Comparison of ENCODE assay signal across 11 cellular contexts in genomic region chr2:173028141-173028540, GRCh38. TPM values are rescaled to one million over a fixed set of nuclear protein-coding genes. Genes with fewer than 3 reads are reported as not detected.
A peak's percentile ranks its signal among the peaks of the same experiment; 100 is the strongest.
DNase-seq lines count a peak whose midpoint lies in the region; FAIRE-seq and TF ChIP-seq lines count a peak whose summit lies in the region.
"Had no signal": no experiment of that assay in that cellular context is flagged by ENCODE, and none has a peak within 500 bp of the region (broad histone marks: within the 10 kb centered on the region; RNA-seq: fewer than 3 reads in every experiment).

No MANE protein-coding gene starts in this region.

- H3K36me3 ChIP-seq in endothelial cell of umbilical vein (ENCODE audit: control insufficient read depth in 2 of 2, extremely low read depth in 1 of 2, insufficient read depth in 2 of 2, low read length in 2 of 2), result peaks cover 0 to 3% of the 10 kb centered on the region in 2 experiments
- H3K36me3 ChIP-seq in uterus, result no peaks in the 10 kb centered on the region
- H3K36me3 ChIP-seq in A673 (ENCODE audit: insufficient read depth, low read length, poor library complexity, severe bottlenecking), result no peaks in the 10 kb centered on the region

- TF ChIP-seq POLR2A in endothelial cell of umbilical vein (IDR thresholded peaks at IDR 0.05; ENCODE audit: low read depth, low read length) (no peak), uterus (IDR thresholded peaks at IDR 0.05) (no peak)

- no peaks in the 10 kb centered on the region for H3K27me3 ChIP-seq in endothelial cell of umbilical vein (ENCODE audit: control insufficient read depth in 2 of 2, insufficient read depth in 2 of 2, low read length in 2 of 2)
- H3K27me3 ChIP-seq in uterus, result no peaks in the 10 kb centered on the region
- H3K27me3 ChIP-seq in A673 (replicated peaks; ENCODE audit: insufficient read depth, low read depth, low read length, poor library complexity), result no peaks in the 10 kb centered on the region

- POLR2A ChIA-PET in endothelial cell of umbilical vein (lab: Charles Lee), result no interaction called here
- POLR2A ChIA-PET in A673 (lab: Charles Lee; ENCODE audit: low non-redundant PET), result interaction anchor here (0.6 kb wide), 2 partner anchors 129 to 138 kb away, joined by 4 to 5 read pairs; no protein-coding TSS in a partner anchor

- peak overlapping the region; percentile 16 for H2AFZ ChIP-seq in endothelial cell of umbilical vein (ENCODE audit: low read depth, low read length)

- CTCF ChIA-PET in endothelial cell of umbilical vein (lab: Charles Lee) (interaction anchor here (0.6 to 14.3 kb wide), 43 partner anchors 9 to 1322 kb away, joined by 3 to 493 read pairs (median 6); partner anchors contain the start of gene CDCA7), A673 (lab: Charles Lee) (interaction anchor here (0.6 to 2.5 kb wide), 3 partner anchors 179 to 421 kb away, joined by 3 to 27 read pairs (median 3); no protein-coding TSS in a partner anchor)

- no peak overlapping the region for H3K4me2 ChIP-seq in endothelial cell of umbilical vein (ENCODE audit: insufficient read depth, low read length)

- intact Hi-C loops in endothelial cell of umbilical vein (cut with micrococcal nuclease) (loop anchor here (5.0 kb wide), 1 partner anchor 1314 kb away; no protein-coding TSS in a partner anchor), uterus (cut with DNase I; ENCODE audit: low total_unique reads) (loop anchor here (5.0 kb wide), 1 partner anchor 184 kb away; no protein-coding TSS in a partner anchor), A673 (cut with micrococcal nuclease; ENCODE audit: unreplicated experiment) (loop anchor here (5.0 to 10.0 kb wide), 4 partner anchors 49 to 1317 kb away; partner anchors contain the start of genes CDCA7 and MAP3K20)

- no peaks in the 10 kb centered on the region for H3K27me3 Mint-ChIP-seq in mesothelial cell of epicardium (ENCODE audit: low read depth)
- H3K27me3 Mint-ChIP-seq: stimulated activated naive CD8-positive, alpha-beta T cell treated with anti-CD3 and anti-CD28 coated beads, Interleukin-15, Interleukin-2, amounts not matched to agents 100 ng/mL and 50 ng/mL, for 24 hours had no signal

- DNase-seq in DMS 273 (lab: John Stamatoyannopoulos, UW; ENCODE audit: unreplicated experiment) (peak; percentile 62), DMS 273 treated with DMSO at 0.1 percent for 48 hours (lab: John Stamatoyannopoulos, UW) (no peak), endothelial cell of umbilical vein (ENCODE audit: low read depth, low spot score) (no peak), mesothelial cell of epicardium (ENCODE audit: low spot score in 2 of 2, unreplicated experiment in 2 of 2) (no peak), uterus (no peak), amygdala (lab: John Stamatoyannopoulos, UW) (no peak), A673 (ENCODE audit: low spot score) (no peak), NAMALWA (ENCODE audit: low spot score) (no peak)

- peaks cover 13% of the 10 kb centered on the region for H3K36me3 Mint-ChIP-seq in mesothelial cell of epicardium

- no peak for TF ChIP-seq CTCF in endothelial cell of umbilical vein (IDR thresholded peaks at IDR 0.05; ENCODE audit: extremely low read depth in 1 of 2, insufficient read depth in 1 of 2, low read depth in 1 of 2, low read length in 2 of 2)
- no peak for TF ChIP-seq CTCF in mesothelial cell of epicardium (IDR thresholded peaks at IDR 0.05; ENCODE audit: unreplicated experiment)
- no peak for TF ChIP-seq CTCF in uterus (IDR thresholded peaks at IDR 0.05)
- TF ChIP-seq CTCF in A673 (conservative IDR thresholded peaks at IDR 0.05; ENCODE audit: low read depth, low read length), result no peak

- H3K9me1 ChIP-seq in endothelial cell of umbilical vein (replicated peaks; ENCODE audit: control insufficient read depth, extremely low read depth, insufficient read depth, low read length), result no peaks in the 10 kb centered on the region

- H3K79me2 ChIP-seq in endothelial cell of umbilical vein (ENCODE audit: control insufficient read depth, insufficient read depth, low read length), result no peaks in the 10 kb centered on the region

- BruUV-seq in endothelial cell of umbilical vein (replicated peaks; lab: Mats Ljungman, UMichigan) (no TSS peak), A673 (replicated peaks; lab: Mats Ljungman, UMichigan) (no TSS peak)

- no peak overlapping the region for H3K4me3 Mint-ChIP-seq in mesothelial cell of epicardium
- H3K4me3 Mint-ChIP-seq: activated naive CD8-positive, alpha-beta T cell treated with anti-CD3 and anti-CD28 coated beads, Interleukin-2, amount 50 U/mL, for 24 hours; stimulated activated naive CD8-positive, alpha-beta T cell treated with anti-CD3 and anti-CD28 coated beads, Interleukin-15, Interleukin-2, amounts not matched to agents 100 ng/mL and 50 ng/mL, for 24 hours had no signal

- H3K9me3 ChIP-seq in endothelial cell of umbilical vein (replicated peaks; ENCODE audit: control insufficient read depth, insufficient read depth, low read length) (no peaks in the 10 kb centered on the region), uterus (no peaks in the 10 kb centered on the region), A673 (ENCODE audit: low read depth, low read length, poor library complexity, severe bottlenecking) (no peaks in the 10 kb centered on the region)

- peaks cover 21% of the 10 kb centered on the region for H3K4me1 Mint-ChIP-seq in mesothelial cell of epicardium
- H3K4me1 Mint-ChIP-seq: activated naive CD8-positive, alpha-beta T cell treated with anti-CD3 and anti-CD28 coated beads, Interleukin-2, amount 50 U/mL, for 24 hours had no signal

- FAIRE-seq in endothelial cell of umbilical vein (lab: Jason Lieb, UNC), result no peak

- H3K9ac ChIP-seq in endothelial cell of umbilical vein (replicated peaks; ENCODE audit: extremely low read depth, insufficient read depth, low read length), result no peak overlapping the region

- peaks cover 5% of the 10 kb centered on the region for H3K9me3 Mint-ChIP-seq in mesothelial cell of epicardium
- H3K9me3 Mint-ChIP-seq: activated naive CD8-positive, alpha-beta T cell treated with anti-CD3 and anti-CD28 coated beads, Interleukin-2, amount 50 U/mL, for 24 hours; stimulated activated naive CD8-positive, alpha-beta T cell treated with anti-CD3 and anti-CD28 coated beads, Interleukin-15, Interleukin-2, amounts not matched to agents 100 ng/mL and 50 ng/mL, for 24 hours had no signal

- no peak overlapping the region for H3K27ac ChIP-seq in endothelial cell of umbilical vein (ENCODE audit: insufficient read depth, low read depth, low read length)
- H3K27ac ChIP-seq in uterus, result peak overlapping the region; percentile 84 to 95
- H3K27ac ChIP-seq in A673 (ENCODE audit: low read depth, low read length, poor library complexity, severe bottlenecking), result no peak overlapping the region
- H3K27ac ChIP-seq: 22Rv1 had no signal

- dilution Hi-C loops in endothelial cell of umbilical vein (cut with MboI; ENCODE audit: extremely low pct_ligation_motif_present, low sequenced_read_pairs), result no loop called here

- H3K4me1 ChIP-seq in endothelial cell of umbilical vein (ENCODE audit: control insufficient read depth, extremely low read depth, insufficient read depth, low read length) (no peaks in the 10 kb centered on the region), uterus (no peaks in the 10 kb centered on the region), A673 (ENCODE audit: insufficient read depth, low read length, poor library complexity, severe bottlenecking) (no peaks in the 10 kb centered on the region)

- H4K20me1 ChIP-seq in endothelial cell of umbilical vein (replicated peaks; ENCODE audit: control insufficient read depth, extremely low read depth, insufficient read depth, low read length), result no peaks in the 10 kb centered on the region

- peak overlapping the region; percentile 67 for H3K27ac Mint-ChIP-seq in mesothelial cell of epicardium
- H3K27ac Mint-ChIP-seq: activated naive CD8-positive, alpha-beta T cell treated with anti-CD3 and anti-CD28 coated beads, Interleukin-2, amount 50 U/mL, for 24 hours; stimulated activated naive CD8-positive, alpha-beta T cell treated with anti-CD3 and anti-CD28 coated beads, Interleukin-15, Interleukin-2, amounts not matched to agents 100 ng/mL and 50 ng/mL, for 24 hours had no signal

- H3K4me3 ChIP-seq in endothelial cell of umbilical vein (replicated peaks in 1 of 3; ENCODE audit: insufficient read depth in 1 of 3, low read depth in 1 of 3, low read length in 3 of 3), result no peak overlapping the region
- H3K4me3 ChIP-seq in uterus, result no peak overlapping the region
- H3K4me3 ChIP-seq in A673 (ENCODE audit: low read depth, low read length, poor library complexity, severe bottlenecking), result no peak overlapping the region

TF ChIP-seq in endothelial cell of umbilical vein, 7 proteins besides CTCF, POLR2A, EP300 and RAD21:
- TF ChIP-seq FOS (IDR thresholded peaks at IDR 0.05; ENCODE audit: borderline replicate concordance, insufficient read depth, low read length) (no peak), MYC (IDR thresholded peaks at IDR 0.05; ENCODE audit: low read depth, low read length) (no peak), POLR2AphosphoS5 (IDR thresholded peaks at IDR 0.05; ENCODE audit: insufficient read depth, low read depth, low read length) (no peak), GATA2 (IDR thresholded peaks at IDR 0.05; ENCODE audit: insufficient read depth, insufficient read length, low read depth, low read length) (no peak), EZH2 (IDR thresholded peaks at IDR 0.05; ENCODE audit: borderline replicate concordance, low read depth, low read length, severe bottlenecking) (no peak), JUN (IDR thresholded peaks at IDR 0.05; ENCODE audit: borderline replicate concordance, insufficient read depth, insufficient read length, low read depth) (no peak), MAX (IDR thresholded peaks at IDR 0.05; ENCODE audit: insufficient read depth, insufficient read length) (no peak)

RNA-seq across cellular contexts. Expression of gene MAP3K20, which starts 47.5 kb away (rescaled TPM):
- total RNA-seq in endothelial cell of umbilical vein (31.5 and 32.0 TPM in 2 replicates), mesothelial cell of epicardium (33.7 to 37.1 TPM (median 34.1 TPM) in 3 replicates), uterus (100 to 1,000 TPM in 2 of 4 donors, 10 to 100 TPM in 2; 47.6 to 183 (median 124) TPM), A673 (2021) (40.0 and 43.7 TPM in 2 replicates)
- 6.3 and 7.8 TPM in 2 replicates for polyA plus RNA-seq in endothelial cell of umbilical vein
- 11.0 and 11.9 TPM in 2 replicates for polyA plus RNA-seq in endothelial cell of umbilical vein (2011; cell fraction: cytosol; rRNA removed)
- 9.9 and 12.1 TPM in 2 replicates for polyA plus RNA-seq in endothelial cell of umbilical vein (2011; cell fraction: nucleus; rRNA removed)
- 20.9 and 27.3 TPM in 2 replicates for polyA plus RNA-seq in endothelial cell of umbilical vein (2012)
- polyA minus RNA-seq in endothelial cell of umbilical vein, result 17.3 and 22.5 TPM in 2 replicates
- polyA minus RNA-seq in endothelial cell of umbilical vein (2011; cell fraction: cytosol; rRNA and poly(A)+ RNA removed), result 25.4 TPM
- polyA minus RNA-seq in endothelial cell of umbilical vein (2011; cell fraction: nucleus; rRNA and poly(A)+ RNA removed), result 19.8 and 20.5 TPM in 2 replicates

Comparison
In these comparisons a context has a peak if more than half of its experiments do, and no peak if none do; other contexts are left out.
1. H3K27ac ChIP-seq: peak in uterus (2 of 2); none in endothelial cell of umbilical vein (single experiment) and A673 (single experiment).